Comparison of ENCODE assay signal across 1 cellular context in the genomic region with DNA sequence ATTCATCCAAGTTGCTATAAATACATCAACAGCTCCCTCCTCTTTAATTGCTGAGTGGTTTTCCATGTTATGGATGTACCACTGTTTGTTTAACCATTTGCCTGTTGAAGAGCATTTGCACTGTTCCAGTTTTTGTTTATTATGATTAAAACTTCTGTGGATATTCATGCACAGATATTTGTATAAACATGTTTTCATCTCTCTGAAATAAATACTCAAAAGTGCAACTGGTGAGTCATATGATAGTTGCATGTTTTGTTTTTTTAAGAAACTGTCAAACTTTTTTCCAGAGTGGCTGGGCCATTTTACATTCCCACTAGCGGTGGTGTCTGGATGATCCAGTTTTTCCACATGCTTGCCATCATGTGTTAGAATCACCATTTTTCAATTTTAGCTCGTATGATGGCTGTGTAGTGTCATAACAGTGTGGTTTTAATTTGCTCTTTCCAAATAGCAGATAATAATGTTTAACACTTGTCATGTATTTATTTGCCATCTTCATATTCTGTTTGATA.
TF ChIP-seq lines count a peak whose summit lies in the region.

No MANE protein-coding gene starts in this region.

TF ChIP-seq in A549, 52 proteins besides CTCF, POLR2A, EP300 and RAD21 (continued from another document):
- TF ChIP-seq BHLHE40 (IDR thresholded peaks at IDR 0.05; ENCODE audit: low read depth, low read length), result no peak
